In the genomic region with DNA sequence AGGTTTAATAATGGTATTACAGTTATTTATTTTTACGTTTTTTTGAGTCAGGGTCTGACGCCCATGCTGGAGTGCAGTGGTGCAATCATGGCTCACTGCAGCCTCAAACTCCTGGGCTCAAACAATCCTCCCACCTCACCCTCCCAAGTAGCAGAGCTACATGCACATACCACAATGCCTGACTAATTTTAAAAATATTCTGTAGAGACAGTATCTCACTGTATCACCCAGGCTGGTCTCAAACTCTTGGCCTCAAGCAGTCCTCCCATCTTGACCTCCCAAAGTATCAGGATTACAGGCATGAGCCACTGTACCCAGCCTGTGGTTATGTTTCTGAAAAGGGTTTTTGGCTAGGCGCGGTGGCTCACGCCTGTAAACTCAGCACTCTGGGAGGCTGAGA, we compare ENCODE assay signal across 29 cellular contexts.
"Had no signal": no experiment of that assay in that cellular context is flagged by ENCODE, and none has a peak within 500 bp of the region (broad histone marks: within the 10 kb centered on the region; RNA-seq: fewer than 3 reads in every experiment).

No MANE protein-coding gene starts in this region.

- DNase-seq: activated CD4-positive, alpha-beta T cell treated with anti-CD3 and anti-CD28 coated beads for 36 hours; activated CD4-positive, alpha-beta T cell treated with anti-CD3 and anti-CD28 coated beads, Interleukin-2, amount 10 ng/mL, durations not matched to agents 7 days and 5 days; activated CD4-positive, alpha-beta T cell treated with anti-CD3 and anti-CD28 coated beads, Interleukin-2, amount 50 U/mL, for 48 hours; activated CD8-positive, alpha-beta T cell treated with anti-CD3 and anti-CD28 coated beads, Interleukin-2, amount 10 ng/mL, durations not matched to agents 7 days and 5 days; activated gamma-delta T cell treated with Interleukin-2 at 50 U/mL for 16 hours; activated naive CD4-positive, alpha-beta T cell treated with anti-CD3 and anti-CD28 coated beads for 36 hours; activated T-cell treated with anti-CD3 and anti-CD28 coated beads for 4 hours; activated T-cell treated with anti-CD3 and anti-CD28 coated beads, Interleukin-2, amount 50 U/mL, for 4 hours; adrenal gland; anterior cingulate cortex; caudate nucleus; cerebellar nuclear complex; Karpas-422; MG63; NCI-H1048; NCI-H1105 treated with DMSO at 0.1 percent for 48 hours; NCI-H1436; NCI-H1694; NCI-H1930; NCI-H2081 treated with DMSO at 0.1 percent for 48 hours; NCI-H510A; NCI-H526; NCI-H748 treated with DMSO at 0.1 percent for 48 hours; NK-92 treated with Interleukin-12 subunit alpha and Interleukin-12 subunit beta, amount 100 ng/mL, for 24 hours; PC-3; Peyer's patch; RPMI8226; SHP77 treated with DMSO at 0.1 percent for 48 hours; SK-N-SH had no signal
